In genomic region chrX:55008571-55009358, GRCh38 we compare ENCODE assay signal across 1 cellular context.
TF ChIP-seq lines count a peak whose summit lies in the region.

No MANE protein-coding gene starts in this region.

TF ChIP-seq in SK-N-SH, 30 proteins besides CTCF, POLR2A, EP300 and RAD21:
- no peak for TF ChIP-seq ZBTB33 (IDR thresholded peaks at IDR 0.05; ENCODE audit: borderline replicate concordance, low read depth)
- no peak for TF ChIP-seq FOXM1 (IDR thresholded peaks at IDR 0.05; ENCODE audit: low read depth)
- no peak for TF ChIP-seq TEAD4 (IDR thresholded peaks at IDR 0.05; ENCODE audit: borderline replicate concordance, insufficient read depth)
- no peak for TF ChIP-seq RXRA (IDR thresholded peaks at IDR 0.05; ENCODE audit: borderline replicate concordance, low read depth)
- 0 out of 2 replicates have a peak, but pooled peaks have one; percentile 12 for TF ChIP-seq JUND (IDR thresholded peaks at IDR 0.05)
- no peak for TF ChIP-seq MEF2A (IDR thresholded peaks at IDR 0.05; ENCODE audit: borderline replicate concordance, low read depth)
- TF ChIP-seq PBX3 (IDR thresholded peaks at IDR 0.05) = no peak
